ENCODE assay signal across 8 cellular contexts in genomic region chr1:156053770-156054499, GRCh38. TPM values are rescaled to one million over a fixed set of nuclear protein-coding genes. Genes with fewer than 3 reads are reported as not detected.
A peak's percentile ranks its signal among the peaks of the same experiment; 100 is the strongest.
DNase-seq lines count a peak whose midpoint lies in the region; ATAC-seq and TF ChIP-seq lines count a peak whose summit lies in the region.

Gene UBQLN4, minus strand, starts transcription at chr1:156053798. Its CDS starts 97 bp downstream, at chr1:156053701.

- peak within 1 kb of the TSS; percentile 59 for H2AFZ ChIP-seq in OCI-LY7 (ENCODE audit: low read length)

- DNase-seq in HUDEP-2 (lab: John Stamatoyannopoulos, UW; ENCODE audit: unreplicated experiment in 76 of 76) (peak in 73 of 76 experiments; percentile 9 to 91 (median 80)), OCI-LY7 (ENCODE audit: low spot score) (peak; percentile 91), activated T-cell treated with anti-CD3 and anti-CD28 coated beads for 4 hours (peak; percentile 77), epithelial cell of proximal tubule (ENCODE audit: low read depth) (no peak)
- peak; percentile 64 to 66 for DNase-seq in stimulated activated CD8-positive, alpha-beta memory T cell treated with anti-CD3 and anti-CD28 coated beads, Interleukin-7, amount 100 ng/mL, for 1 hour (ENCODE audit: low read depth in 2 of 2)

- H3K9me3 ChIP-seq in BLaER1 (no peaks in the 10 kb centered on the region), OCI-LY7 (ENCODE audit: low read length) (no peaks in the 10 kb centered on the region), mucosa of stomach (ENCODE audit: control insufficient read depth, low read length) (no peaks in the 10 kb centered on the region)

- intact Hi-C loops in OCI-LY7 (cut with micrococcal nuclease; ENCODE audit: unreplicated experiment): loop anchor here (2.0 kb wide), 2 partner anchors 33 to 119 kb away; partner anchors contain the start of genes KHDC4 and SSR2

- H3K79me2 ChIP-seq in OCI-LY7 (ENCODE audit: insufficient read depth, low read depth, low read length): peaks cover 21% of the 10 kb centered on the region; the same call in 1 of the 2 replicates

- H3K36me3 ChIP-seq in BLaER1 (peaks cover 46% of the 10 kb centered on the region), OCI-LY7 (ENCODE audit: insufficient read depth, low read length) (peaks cover 19% of the 10 kb centered on the region), mucosa of stomach (ENCODE audit: control insufficient read depth, insufficient read depth, low read length) (no peaks in the 10 kb centered on the region)

- TF ChIP-seq CTCF in OCI-LY7 (conservative IDR thresholded peaks at IDR 0.05; ENCODE audit: low read length) (peak; percentile 63), epithelial cell of proximal tubule (conservative IDR thresholded peaks at IDR 0.05; ENCODE audit: low read depth, low read length) (peak; percentile 46)

- H3K4me2 ChIP-seq in BLaER1 (peak within 1 kb of the TSS; percentile 87), OCI-LY7 (ENCODE audit: low read length) (peak within 1 kb of the TSS; percentile 95)

- no peaks in the 10 kb centered on the region for H3K9me2 ChIP-seq in OCI-LY7 (ENCODE audit: insufficient read depth, low read length)

- H3K4me3 ChIP-seq in BLaER1 (peak within 1 kb of the TSS; percentile 91), OCI-LY7 (ENCODE audit: low read depth, low read length, poor library complexity, severe bottlenecking) (peak within 1 kb of the TSS; percentile 81), epithelial cell of proximal tubule (ENCODE audit: low read depth, low read length) (peak within 1 kb of the TSS; percentile 100), mucosa of stomach (ENCODE audit: low read length) (peak within 1 kb of the TSS; percentile 89)

- POLR2A ChIA-PET in OCI-LY7 (lab: Charles Lee): interaction anchor here (0.6 to 0.7 kb wide), 3 partner anchors 15 to 139 kb away, joined by 3 to 6 read pairs (median 6); no protein-coding TSS in a partner anchor

- ATAC-seq in GM19324 (IDR thresholded peaks at IDR 0.05; ENCODE audit: low FRiP score, unreplicated experiment): peak; percentile 58

- peaks cover 41% of the 10 kb centered on the region for H3K4me1 ChIP-seq in BLaER1
- peaks cover 21% of the 10 kb centered on the region for H3K4me1 ChIP-seq in OCI-LY7 (ENCODE audit: insufficient read depth, low read length, poor library complexity, severe bottlenecking)
- peaks cover 8% of the 10 kb centered on the region for H3K4me1 ChIP-seq in mucosa of stomach (ENCODE audit: control insufficient read depth, insufficient read depth, low read length)

- H3K9ac ChIP-seq in BLaER1 (peak within 1 kb of the TSS; percentile 91), mucosa of stomach (ENCODE audit: low read length) (peak within 1 kb of the TSS; percentile 77)

- H4K20me1 ChIP-seq in BLaER1: peaks cover 18% of the 10 kb centered on the region; the same call in 1 of the 2 replicates
- no peaks in the 10 kb centered on the region for H4K20me1 ChIP-seq in OCI-LY7 (ENCODE audit: insufficient read depth, low read length)

- BruUV-seq in OCI-LY7 (replicated peaks; lab: Mats Ljungman, UMichigan): TSS peak; percentile 99

- H3K27ac ChIP-seq in BLaER1: peak within 1 kb of the TSS; percentile 98
- H3K27ac ChIP-seq in OCI-LY7 (ENCODE audit: low read depth, low read length, poor library complexity, severe bottlenecking): peak within 1 kb of the TSS; percentile 86

- H3K27me3 ChIP-seq in BLaER1 (no peaks in the 10 kb centered on the region), mucosa of stomach (ENCODE audit: control insufficient read depth, insufficient read depth, low read length) (no peaks in the 10 kb centered on the region)

- CTCF ChIA-PET in OCI-LY7 (lab: Charles Lee; ENCODE audit: unreplicated experiment): interaction anchor here (0.6 kb wide), 3 partner anchors 9 to 64 kb away, joined by 5 to 7 read pairs (median 6); no protein-coding TSS in a partner anchor

RNA-seq across cellular contexts. Expression of gene UBQLN4, which starts in this region (rescaled TPM):
- 20.8 and 33.2 TPM in 2 replicates for total RNA-seq in OCI-LY7 (2014; rRNA removed; shearing (Covaris generic))
- total RNA-seq in OCI-LY7 (2022) (37.1 and 40.3 TPM in 2 replicates), epithelial cell of proximal tubule (28.2 and 29.7 TPM in 2 replicates)
